In genomic region chr2:183117226-183117625, GRCh38 we compare ENCODE assay signal across 29 cellular contexts.
"Had no signal": no experiment of that assay in that cellular context is flagged by ENCODE, and none has a peak within 500 bp of the region (broad histone marks: within the 10 kb centered on the region; RNA-seq: fewer than 3 reads in every experiment).

No MANE protein-coding gene starts in this region.

- H3K4me1 ChIP-seq: body of pancreas, gastroesophageal sphincter, prostate gland, sigmoid colon had no signal

- ATAC-seq: body of pancreas; gastroesophageal sphincter; left cardiac atrium; naive thymus-derived CD4-positive, alpha-beta T cell; stimulated activated effector memory CD8-positive, alpha-beta T cell treated with anti-CD3 and anti-CD28 coated beads, Interleukin-12 subunit alpha, Interleukin-12 subunit beta, amount 100 ng/mL, for 72 hours had no signal

- H3K4me3 Mint-ChIP-seq: activated CD4-positive, alpha-beta memory T cell treated with anti-CD3 and anti-CD28 coated beads, Interleukin-2, amount 10 ng/mL, durations not matched to agents 7 days and 5 days; activated CD4-positive, alpha-beta T cell treated with anti-CD3 and anti-CD28 coated beads, Interleukin-2, amount 10 ng/mL, durations not matched to agents 7 days and 5 days; activated naive CD8-positive, alpha-beta T cell; naive thymus-derived CD4-positive, alpha-beta T cell; stimulated activated effector memory CD8-positive, alpha-beta T cell treated with anti-CD3 and anti-CD28 coated beads, Interleukin-12 subunit alpha, Interleukin-12 subunit beta, amount 100 ng/mL, for 72 hours; stimulated activated naive CD8-positive, alpha-beta T cell treated with anti-CD3 and anti-CD28 coated beads, Interleukin-15, Interleukin-2, amounts not matched to agents 100 ng/mL and 50 ng/mL, for 24 hours had no signal

- H3K36me3 Mint-ChIP-seq: activated naive CD8-positive, alpha-beta T cell; stimulated activated effector memory CD8-positive, alpha-beta T cell treated with anti-CD3 and anti-CD28 coated beads, Interleukin-12 subunit alpha, Interleukin-12 subunit beta, amount 100 ng/mL, for 72 hours had no signal

- H3K36me3 ChIP-seq: gastroesophageal sphincter, ovary, prostate gland, sigmoid colon, thoracic aorta had no signal

- H3K27me3 ChIP-seq: body of pancreas, gastroesophageal sphincter, hepatocyte, ovary, sigmoid colon had no signal

- H3K27ac Mint-ChIP-seq: activated CD4-positive, alpha-beta memory T cell treated with anti-CD3 and anti-CD28 coated beads, Interleukin-2, amount 10 ng/mL, durations not matched to agents 7 days and 5 days; activated CD4-positive, alpha-beta T cell treated with anti-CD3 and anti-CD28 coated beads, Interleukin-2, amount 10 ng/mL, durations not matched to agents 7 days and 5 days; activated naive CD8-positive, alpha-beta T cell; stimulated activated effector memory CD8-positive, alpha-beta T cell treated with anti-CD3 and anti-CD28 coated beads, Interleukin-12 subunit alpha, Interleukin-12 subunit beta, amount 100 ng/mL, for 72 hours; stimulated activated naive CD8-positive, alpha-beta T cell treated with anti-CD3 and anti-CD28 coated beads, Interleukin-15, Interleukin-2, amounts not matched to agents 100 ng/mL and 50 ng/mL, for 24 hours had no signal

- H2AFZ ChIP-seq: hepatocyte had no signal

- H3K79me2 ChIP-seq: hepatocyte had no signal

- H3K4me2 ChIP-seq: hepatocyte had no signal

- FAIRE-seq: colon, endometrium, keratinocyte, small intestine, urothelium cell line had no signal

- DNase-seq: activated CD4-positive, alpha-beta memory T cell treated with anti-CD3 and anti-CD28 coated beads, Interleukin-2, amount 10 ng/mL, durations not matched to agents 7 days and 5 days; activated CD4-positive, alpha-beta T cell treated with anti-CD3 and anti-CD28 coated beads for 1 hour; activated CD4-positive, alpha-beta T cell treated with anti-CD3 and anti-CD28 coated beads, Interleukin-2, amount 10 ng/mL, durations not matched to agents 7 days and 5 days; activated naive CD4-positive, alpha-beta T cell treated with Interleukin-2 at 50 U/mL for 16 hours; activated T-cell treated with anti-CD3 and anti-CD28 coated beads, Interleukin-2, amount 50 U/mL, for 48 hours; aorta; body of pancreas; effector CD8-positive, alpha-beta T cell; left cardiac atrium; mammary epithelial cell; midbrain; naive thymus-derived CD4-positive, alpha-beta T cell; ovary; retina; sigmoid colon; small intestine; stimulated activated CD4-positive, alpha-beta T cell treated with anti-CD3 and anti-CD28 coated beads, Interleukin-4, amount 100 ng/mL, for 24 hours; trophoblast cell had no signal

- H3K27ac ChIP-seq: body of pancreas, gastroesophageal sphincter, hepatocyte, ovary, prostate gland, sigmoid colon, thoracic aorta had no signal

- H3K9me3 Mint-ChIP-seq: activated CD4-positive, alpha-beta memory T cell treated with anti-CD3 and anti-CD28 coated beads, Interleukin-2, amount 10 ng/mL, durations not matched to agents 7 days and 5 days; activated CD4-positive, alpha-beta T cell treated with anti-CD3 and anti-CD28 coated beads, Interleukin-2, amount 10 ng/mL, durations not matched to agents 7 days and 5 days; naive thymus-derived CD4-positive, alpha-beta T cell; stimulated activated effector memory CD8-positive, alpha-beta T cell treated with anti-CD3 and anti-CD28 coated beads, Interleukin-12 subunit alpha, Interleukin-12 subunit beta, amount 100 ng/mL, for 72 hours; stimulated activated naive CD8-positive, alpha-beta T cell treated with anti-CD3 and anti-CD28 coated beads, Interleukin-15, Interleukin-2, amounts not matched to agents 100 ng/mL and 50 ng/mL, for 24 hours had no signal

- H3K4me1 Mint-ChIP-seq: activated CD4-positive, alpha-beta memory T cell treated with anti-CD3 and anti-CD28 coated beads, Interleukin-2, amount 10 ng/mL, durations not matched to agents 7 days and 5 days; activated CD4-positive, alpha-beta T cell treated with anti-CD3 and anti-CD28 coated beads, Interleukin-2, amount 10 ng/mL, durations not matched to agents 7 days and 5 days; stimulated activated effector memory CD8-positive, alpha-beta T cell treated with anti-CD3 and anti-CD28 coated beads, Interleukin-12 subunit alpha, Interleukin-12 subunit beta, amount 100 ng/mL, for 72 hours had no signal

- H3K4me3 ChIP-seq: body of pancreas, gastroesophageal sphincter, hepatocyte, ovary, prostate gland, sigmoid colon, thoracic aorta had no signal

- H3K9me3 ChIP-seq: body of pancreas, gastroesophageal sphincter, ovary, prostate gland, sigmoid colon, thoracic aorta had no signal
